Comparison of ENCODE assay signal across 14 cellular contexts in the genomic region with DNA sequence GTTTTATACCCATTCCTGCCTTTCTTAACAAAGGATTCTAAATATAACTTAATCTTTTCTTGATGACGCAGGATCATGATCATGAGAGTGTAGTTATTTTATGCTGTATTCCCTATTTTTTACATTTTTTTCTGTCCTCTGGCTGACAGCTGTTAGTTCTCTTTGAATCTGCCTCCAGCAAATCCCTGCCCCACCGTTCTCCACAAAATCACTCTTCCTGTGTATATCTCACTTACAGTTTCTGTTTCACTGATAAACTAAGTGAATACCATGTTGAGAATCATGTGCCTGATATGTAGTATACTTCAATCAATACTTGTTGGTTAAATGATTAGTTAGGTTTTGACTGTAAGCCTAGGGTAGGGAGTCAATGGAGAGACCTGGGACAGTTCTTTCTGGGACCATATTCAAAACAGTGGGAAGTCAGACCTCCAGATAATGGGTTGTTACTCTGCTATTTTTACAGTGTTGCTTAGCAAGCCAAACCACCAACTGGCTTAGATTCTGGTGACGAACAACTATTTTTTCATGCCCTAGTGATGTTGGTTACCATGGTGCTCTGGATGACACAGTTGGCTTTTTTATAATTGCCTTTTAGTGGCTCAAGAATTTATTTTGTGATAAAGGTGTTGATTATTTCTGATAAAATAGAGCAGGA. TPM values are rescaled to one million over a fixed set of nuclear protein-coding genes. Genes with fewer than 3 reads are reported as not detected.
DNase-seq lines count a peak whose midpoint lies in the region; ATAC-seq, FAIRE-seq and TF ChIP-seq lines count a peak whose summit lies in the region.
"Had no signal": no experiment of that assay in that cellular context is flagged by ENCODE, and none has a peak within 500 bp of the region (broad histone marks: within the 10 kb centered on the region; RNA-seq: fewer than 3 reads in every experiment).

No MANE protein-coding gene starts in this region.

- no peak overlapping the region for H3K4me3 ChIP-seq in adipocyte (ENCODE audit: low read length)
- no peak overlapping the region for H3K4me3 ChIP-seq in transverse colon
- H3K4me3 ChIP-seq in right lobe of liver = no peak overlapping the region
- H3K4me3 ChIP-seq in prostate gland = no peak overlapping the region

- H3K4me1 ChIP-seq in adipocyte (ENCODE audit: control insufficient read depth, insufficient read depth, low read length) (no peaks in the 10 kb centered on the region), transverse colon (peaks cover 0 to 4% (median 0%) of the 10 kb centered on the region in 4 donors), right lobe of liver (no peaks in the 10 kb centered on the region), prostate gland (replicated peaks) (peaks cover 2% of the 10 kb centered on the region)

- peak; percentile 38 for ATAC-seq in left ventricle myocardium superior
- no peak for ATAC-seq in Right ventricle myocardium superior (ENCODE audit: poor library complexity)
- ATAC-seq in right lobe of liver = no peak
- ATAC-seq: activated CD4-positive, alpha-beta T cell treated with anti-CD3 and anti-CD28 coated beads for 36 hours; SK-N-SH treated with all-trans-retinoic acid at 6 μM for 48 hours had no signal

- in situ Hi-C loops in transverse colon (cut with MboI; ENCODE audit: low pct_ligation_motif_present in 1 of 4, low pct_unique_long_range_greater_than_20kb in 1 of 4, low sequenced_read_pairs in 3 of 4) = no loop called here

- TF ChIP-seq CTCF in transverse colon (IDR thresholded peaks at IDR 0.05) = no peak
- no peak for TF ChIP-seq CTCF in right lobe of liver (IDR thresholded peaks at IDR 0.05)
- no peak for TF ChIP-seq CTCF in prostate gland (IDR thresholded peaks at IDR 0.05)

- H3K9me3 ChIP-seq in adipocyte (ENCODE audit: control insufficient read depth, low read length) = no peaks in the 10 kb centered on the region
- H3K9me3 ChIP-seq in transverse colon = no peaks in the 10 kb centered on the region
- no peaks in the 10 kb centered on the region for H3K9me3 ChIP-seq in right lobe of liver
- H3K9me3 ChIP-seq in prostate gland = no peaks in the 10 kb centered on the region

- no peak for TF ChIP-seq POLR2A in transverse colon (IDR thresholded peaks at IDR 0.05)
- TF ChIP-seq POLR2A in right lobe of liver (IDR thresholded peaks at IDR 0.05) = no peak
- TF ChIP-seq POLR2A in prostate gland (IDR thresholded peaks at IDR 0.05) = no peak

- H3K27ac ChIP-seq in transverse colon (peak overlapping the region in 3 of 4 donors; percentile 11 to 44 (median 38)), right lobe of liver (no peak overlapping the region), prostate gland (no peak overlapping the region)

- no peak overlapping the region for H3K9ac ChIP-seq in adipocyte (ENCODE audit: low read length)

- DNase-seq in left ventricle myocardium superior (no peak), Right ventricle myocardium superior (no peak), adipocyte (ENCODE audit: low read depth) (peak; percentile 18), transverse colon (no peak), right lobe of liver (no peak), NCI-H1092 treated with DMSO at 0.1 percent for 48 hours (lab: John Stamatoyannopoulos, UW) (no peak), prostate gland (ENCODE audit: low spot score) (no peak)
- DNase-seq: activated CD4-positive, alpha-beta T cell treated with anti-CD3 and anti-CD28 coated beads for 36 hours; DMS79 treated with DMSO at 0.1 percent for 48 hours; NCI-H774; trophoblast cell had no signal

- FAIRE-seq in islet of Langerhans (lab: Jason Lieb, UNC) = peak; percentile 99

- TF ChIP-seq EP300 in transverse colon (IDR thresholded peaks at IDR 0.05; ENCODE audit: low read depth) = no peak

- intact Hi-C loops in left ventricle myocardium superior (cut with micrococcal nuclease) = no loop called here
- intact Hi-C loops in Right ventricle myocardium superior (cut with DNase I) = no loop called here
- intact Hi-C loops in transverse colon (cut with DNase I; ENCODE audit: low total_unique reads) = no loop called here
- intact Hi-C loops in right lobe of liver (cut with DNase I) = no loop called here
- intact Hi-C loops in prostate gland (cut with DNase I) = no loop called here

- H3K27me3 ChIP-seq in adipocyte (replicated peaks; ENCODE audit: control insufficient read depth, insufficient read depth, low read length) (peaks cover 3% of the 10 kb centered on the region), transverse colon (no peaks in the 10 kb centered on the region), right lobe of liver (no peaks in the 10 kb centered on the region), prostate gland (replicated peaks; ENCODE audit: insufficient read depth) (no peaks in the 10 kb centered on the region)

- no peaks in the 10 kb centered on the region for H3K36me3 ChIP-seq in adipocyte (ENCODE audit: control insufficient read depth, insufficient read depth, low read length, severe bottlenecking)
- no peaks in the 10 kb centered on the region for H3K36me3 ChIP-seq in transverse colon
- H3K36me3 ChIP-seq in right lobe of liver = no peaks in the 10 kb centered on the region
- H3K36me3 ChIP-seq in prostate gland = no peaks in the 10 kb centered on the region

- 50 to 74% methylated on average over 2 to 3 of the region's 3 CpGs for WGBS in transverse colon (ENCODE audit: low coverage in 1 of 2), 2 donors
- 62% methylated on average over 3 of the region's 3 CpGs for WGBS in right lobe of liver (ENCODE audit: insufficient coverage, low coverage, low lambda C conversion rate, missing lambda C conversion rate)
- 45% methylated on average over 3 of the region's 3 CpGs for WGBS in prostate gland

RNA-seq across cellular contexts. Expression of gene CNNM1, which starts 12.8 kb away (rescaled TPM):
- total RNA-seq in left ventricle myocardium superior = 0.10 TPM
- 0.13 TPM for total RNA-seq in Right ventricle myocardium superior
- total RNA-seq in transverse colon = under 1 TPM in 2 of 4 donors, not detected in 2; 0.41 to 0.64 TPM
- under 1 TPM; 0.12 to 0.40 (median 0.20) TPM for total RNA-seq in right lobe of liver
- total RNA-seq in prostate gland = 10 to 100 TPM in 1 of 2 donors, 1 to 10 TPM in 1; 4.2 to 36.1 TPM
- total RNA-seq: HT1080 had no signal

Comparison
In these comparisons a context has a peak if more than half of its experiments do, and no peak if none do; other contexts are left out.
1. H3K27ac ChIP-seq: peak in transverse colon (3 of 4); none in right lobe of liver (0 of 3) and prostate gland (0 of 2).